ENCODE assay signal across 1 cellular context in the genomic region with DNA sequence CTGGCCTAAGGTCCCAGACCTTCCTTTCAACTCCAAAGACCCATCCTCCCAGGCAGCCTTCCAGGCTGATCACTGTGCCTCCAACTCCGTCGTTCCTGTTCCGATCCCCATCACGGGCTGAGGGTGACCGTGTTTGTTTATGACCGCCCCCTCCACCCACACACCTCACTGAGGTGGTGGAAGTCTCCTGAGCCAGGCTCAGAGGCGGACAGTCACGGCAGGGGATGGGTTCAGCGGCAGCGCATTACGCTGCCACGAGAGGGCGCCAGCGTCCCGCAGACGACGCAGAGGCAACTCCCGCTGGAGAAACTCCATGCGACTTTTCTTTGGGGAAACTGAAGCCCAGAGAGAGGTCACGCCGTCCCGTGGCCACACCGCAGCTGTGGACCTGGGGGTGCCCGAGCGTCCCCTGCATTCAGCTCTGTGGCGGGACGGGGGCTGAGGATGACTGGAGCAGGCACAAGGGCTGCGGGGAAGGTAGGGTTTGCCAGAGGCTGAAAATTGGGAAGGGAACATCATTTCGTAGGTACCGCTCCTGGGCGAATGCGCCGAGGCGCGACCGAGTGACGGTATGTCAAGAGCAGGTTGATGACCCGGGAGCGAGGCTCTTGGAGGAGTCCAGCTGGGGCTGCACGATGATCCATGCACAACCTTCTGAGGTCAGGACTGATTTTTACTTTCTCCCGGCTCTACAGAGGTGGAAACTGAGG.
TF ChIP-seq lines count a peak whose summit lies in the region.

No MANE protein-coding gene starts in this region.

TF ChIP-seq in K562, 482 proteins besides CTCF, POLR2A, EP300 and RAD21 (continued from another document and continues in another):
- TF ChIP-seq TEAD1 (CRISPR knock-in tag; IDR thresholded peaks at IDR 0.05) (no peak), ZNF445 (CRISPR knock-in tag; IDR thresholded peaks at IDR 0.05; ENCODE audit: low read depth) (no peak), CBX3 (IDR thresholded peaks at IDR 0.05; ENCODE audit: borderline replicate concordance in 1 of 2, low read length in 2 of 2) (peak in 1 of 2 experiments; percentile 17; a peak in 1 of 3 replicates), POLR2G (IDR thresholded peaks at IDR 0.05; ENCODE audit: low read depth, low read length) (peak; percentile 57), U2AF1 (optimal IDR thresholded peaks at IDR 0.05; ENCODE audit: low read depth, low read length) (no peak), ELF2 (CRISPR knock-in tag; IDR thresholded peaks at IDR 0.05) (no peak), NEUROD1 (IDR thresholded peaks at IDR 0.05; ENCODE audit: borderline replicate concordance, low read depth, low read length, partially characterized antibody) (peak; percentile 37), PTTG1 (tag; IDR thresholded peaks at IDR 0.05; ENCODE audit: low read depth) (no peak), ZBTB1 (CRISPR knock-in tag; IDR thresholded peaks at IDR 0.05; ENCODE audit: borderline replicate concordance, low read depth) (no peak), ZNF717 (CRISPR knock-in tag; IDR thresholded peaks at IDR 0.05) (no peak), ZNF444 (CRISPR knock-in tag; IDR thresholded peaks at IDR 0.05) (no peak), SMAD4 (CRISPR knock-in tag; conservative IDR thresholded peaks at IDR 0.05) (0 out of 2 replicates have a peak, but pooled peaks have one; percentile 23), C11orf30 (IDR thresholded peaks at IDR 0.05; ENCODE audit: low read depth) (no peak), JUNB (CRISPR knock-in tag; conservative IDR thresholded peaks at IDR 0.05) (no peak), SIN3B (IDR thresholded peaks at IDR 0.05; ENCODE audit: low read depth) (peak; percentile 33; the same call in 1 of the 2 replicates), DPF2 (IDR thresholded peaks at IDR 0.05) (peak; percentile 47; the same call in 1 of the 2 replicates), SREBF2 (CRISPR knock-in tag; IDR thresholded peaks at IDR 0.05) (no peak), PHB2 (IDR thresholded peaks at IDR 0.05; ENCODE audit: low read depth) (no peak), ZBTB7A (IDR thresholded peaks at IDR 0.05; ENCODE audit: borderline replicate concordance, control insufficient read depth, low read depth, low read length) (peak; percentile 30; the same call in 1 of the 2 replicates), TBL1XR1 (IDR thresholded peaks at IDR 0.05; ENCODE audit: low read length in 2 of 2) (0 out of 4 replicates have a peak, but pooled peaks of 1 of the 2 experiments have one; percentile 47), HDAC6 (IDR thresholded peaks at IDR 0.05; ENCODE audit: low read depth, low read length) (no peak), RBM22 (IDR thresholded peaks at IDR 0.05; ENCODE audit: low read depth, low read length, poor library complexity, severe bottlenecking) (no peak), ZNF589 (CRISPR knock-in tag; IDR thresholded peaks at IDR 0.05; ENCODE audit: low read depth) (no peak), CCNT2 (IDR thresholded peaks at IDR 0.05; ENCODE audit: borderline replicate concordance, extremely low read depth, insufficient read length, low read depth, low read length) (no peak)
- TF ChIP-seq, protein P1, sequence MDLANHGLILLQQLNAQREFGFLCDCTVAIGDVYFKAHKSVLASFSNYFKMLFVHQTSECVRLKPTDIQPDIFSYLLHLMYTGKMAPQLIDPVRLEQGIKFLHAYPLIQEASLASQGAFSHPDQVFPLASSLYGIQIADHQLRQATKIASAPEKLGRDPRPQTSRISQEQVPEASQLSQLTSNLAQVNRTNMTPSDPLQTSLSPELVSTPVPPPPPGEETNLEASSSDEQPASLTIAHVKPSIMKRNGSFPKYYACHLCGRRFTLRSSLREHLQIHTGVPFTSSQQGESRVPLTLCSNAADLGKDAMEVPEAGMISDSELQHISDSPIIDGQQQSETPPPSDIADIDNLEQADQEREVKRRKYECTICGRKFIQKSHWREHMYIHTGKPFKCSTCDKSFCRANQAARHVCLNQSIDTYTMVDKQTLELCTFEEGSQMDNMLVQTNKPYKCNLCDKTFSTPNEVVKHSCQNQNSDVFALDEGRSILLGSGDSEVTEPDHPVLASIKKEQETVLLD (IDR thresholded peaks at IDR 0.05): no peak
- TF ChIP-seq, protein P2, sequence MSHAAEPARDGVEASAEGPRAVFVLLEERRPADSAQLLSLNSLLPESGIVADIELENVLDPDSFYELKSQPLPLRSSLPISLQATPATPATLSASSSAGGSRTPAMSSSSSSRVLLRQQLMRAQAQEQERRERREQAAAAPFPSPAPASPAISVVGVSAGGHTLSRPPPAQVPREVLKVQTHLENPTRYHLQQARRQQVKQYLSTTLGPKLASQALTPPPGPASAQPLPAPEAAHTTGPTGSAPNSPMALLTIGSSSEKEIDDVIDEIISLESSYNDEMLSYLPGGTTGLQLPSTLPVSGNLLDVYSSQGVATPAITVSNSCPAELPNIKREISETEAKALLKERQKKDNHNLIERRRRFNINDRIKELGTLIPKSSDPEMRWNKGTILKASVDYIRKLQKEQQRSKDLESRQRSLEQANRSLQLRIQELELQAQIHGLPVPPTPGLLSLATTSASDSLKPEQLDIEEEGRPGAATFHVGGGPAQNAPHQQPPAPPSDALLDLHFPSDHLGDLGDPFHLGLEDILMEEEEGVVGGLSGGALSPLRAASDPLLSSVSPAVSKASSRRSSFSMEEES (CRISPR knock-in tag; IDR thresholded peaks at IDR 0.05): no peak
- TF ChIP-seq, protein P3, sequence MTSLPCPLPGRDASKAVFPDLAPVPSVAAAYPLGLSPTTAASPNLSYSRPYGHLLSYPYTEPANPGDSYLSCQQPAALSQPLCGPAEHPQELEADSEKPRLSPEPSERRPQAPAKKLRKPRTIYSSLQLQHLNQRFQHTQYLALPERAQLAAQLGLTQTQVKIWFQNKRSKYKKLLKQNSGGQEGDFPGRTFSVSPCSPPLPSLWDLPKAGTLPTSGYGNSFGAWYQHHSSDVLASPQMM (CRISPR knock-in tag; IDR thresholded peaks at IDR 0.05): no peak
- TF ChIP-seq, protein P4, sequence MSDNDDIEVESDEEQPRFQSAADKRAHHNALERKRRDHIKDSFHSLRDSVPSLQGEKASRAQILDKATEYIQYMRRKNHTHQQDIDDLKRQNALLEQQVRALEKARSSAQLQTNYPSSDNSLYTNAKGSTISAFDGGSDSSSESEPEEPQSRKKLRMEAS (CRISPR knock-in tag; IDR thresholded peaks at IDR 0.05): 0 out of 2 replicates have a peak, but pooled peaks have one; percentile 32
- TF ChIP-seq, protein P5, sequence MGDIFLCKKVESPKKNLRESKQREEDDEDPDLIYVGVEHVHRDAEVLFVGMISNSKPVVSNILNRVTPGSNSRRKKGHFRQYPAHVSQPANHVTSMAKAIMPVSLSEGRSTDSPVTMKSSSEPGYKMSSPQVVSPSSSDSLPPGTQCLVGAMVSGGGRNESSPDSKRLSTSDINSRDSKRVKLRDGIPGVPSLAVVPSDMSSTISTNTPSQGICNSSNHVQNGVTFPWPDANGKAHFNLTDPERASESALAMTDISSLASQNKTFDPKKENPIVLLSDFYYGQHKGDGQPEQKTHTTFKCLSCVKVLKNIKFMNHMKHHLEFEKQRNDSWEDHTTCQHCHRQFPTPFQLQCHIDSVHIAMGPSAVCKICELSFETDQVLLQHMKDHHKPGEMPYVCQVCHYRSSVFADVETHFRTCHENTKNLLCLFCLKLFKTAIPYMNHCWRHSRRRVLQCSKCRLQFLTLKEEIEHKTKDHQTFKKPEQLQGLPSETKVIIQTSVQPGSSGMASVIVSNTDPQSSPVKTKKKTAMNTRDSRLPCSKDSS (IDR thresholded peaks at IDR 0.05; ENCODE audit: low read depth, partially characterized antibody): no peak
- TF ChIP-seq, protein P6, sequence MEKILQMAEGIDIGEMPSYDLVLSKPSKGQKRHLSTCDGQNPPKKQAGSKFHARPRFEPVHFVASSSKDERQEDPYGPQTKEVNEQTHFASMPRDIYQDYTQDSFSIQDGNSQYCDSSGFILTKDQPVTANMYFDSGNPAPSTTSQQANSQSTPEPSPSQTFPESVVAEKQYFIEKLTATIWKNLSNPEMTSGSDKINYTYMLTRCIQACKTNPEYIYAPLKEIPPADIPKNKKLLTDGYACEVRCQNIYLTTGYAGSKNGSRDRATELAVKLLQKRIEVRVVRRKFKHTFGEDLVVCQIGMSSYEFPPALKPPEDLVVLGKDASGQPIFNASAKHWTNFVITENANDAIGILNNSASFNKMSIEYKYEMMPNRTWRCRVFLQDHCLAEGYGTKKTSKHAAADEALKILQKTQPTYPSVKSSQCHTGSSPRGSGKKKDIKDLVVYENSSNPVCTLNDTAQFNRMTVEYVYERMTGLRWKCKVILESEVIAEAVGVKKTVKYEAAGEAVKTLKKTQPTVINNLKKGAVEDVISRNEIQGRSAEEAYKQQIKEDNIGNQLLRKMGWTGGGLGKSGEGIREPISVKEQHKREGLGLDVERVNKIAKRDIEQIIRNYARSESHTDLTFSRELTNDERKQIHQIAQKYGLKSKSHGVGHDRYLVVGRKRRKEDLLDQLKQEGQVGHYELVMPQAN (IDR thresholded peaks at IDR 0.05; ENCODE audit: borderline replicate concordance): peak; percentile 53; the same call in 1 of the 2 replicates
- TF ChIP-seq, protein P7, sequence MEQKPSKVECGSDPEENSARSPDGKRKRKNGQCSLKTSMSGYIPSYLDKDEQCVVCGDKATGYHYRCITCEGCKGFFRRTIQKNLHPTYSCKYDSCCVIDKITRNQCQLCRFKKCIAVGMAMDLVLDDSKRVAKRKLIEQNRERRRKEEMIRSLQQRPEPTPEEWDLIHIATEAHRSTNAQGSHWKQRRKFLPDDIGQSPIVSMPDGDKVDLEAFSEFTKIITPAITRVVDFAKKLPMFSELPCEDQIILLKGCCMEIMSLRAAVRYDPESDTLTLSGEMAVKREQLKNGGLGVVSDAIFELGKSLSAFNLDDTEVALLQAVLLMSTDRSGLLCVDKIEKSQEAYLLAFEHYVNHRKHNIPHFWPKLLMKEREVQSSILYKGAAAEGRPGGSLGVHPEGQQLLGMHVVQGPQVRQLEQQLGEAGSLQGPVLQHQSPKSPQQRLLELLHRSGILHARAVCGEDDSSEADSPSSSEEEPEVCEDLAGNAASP (IDR thresholded peaks at IDR 0.05): no peak
- TF ChIP-seq, protein P8, sequence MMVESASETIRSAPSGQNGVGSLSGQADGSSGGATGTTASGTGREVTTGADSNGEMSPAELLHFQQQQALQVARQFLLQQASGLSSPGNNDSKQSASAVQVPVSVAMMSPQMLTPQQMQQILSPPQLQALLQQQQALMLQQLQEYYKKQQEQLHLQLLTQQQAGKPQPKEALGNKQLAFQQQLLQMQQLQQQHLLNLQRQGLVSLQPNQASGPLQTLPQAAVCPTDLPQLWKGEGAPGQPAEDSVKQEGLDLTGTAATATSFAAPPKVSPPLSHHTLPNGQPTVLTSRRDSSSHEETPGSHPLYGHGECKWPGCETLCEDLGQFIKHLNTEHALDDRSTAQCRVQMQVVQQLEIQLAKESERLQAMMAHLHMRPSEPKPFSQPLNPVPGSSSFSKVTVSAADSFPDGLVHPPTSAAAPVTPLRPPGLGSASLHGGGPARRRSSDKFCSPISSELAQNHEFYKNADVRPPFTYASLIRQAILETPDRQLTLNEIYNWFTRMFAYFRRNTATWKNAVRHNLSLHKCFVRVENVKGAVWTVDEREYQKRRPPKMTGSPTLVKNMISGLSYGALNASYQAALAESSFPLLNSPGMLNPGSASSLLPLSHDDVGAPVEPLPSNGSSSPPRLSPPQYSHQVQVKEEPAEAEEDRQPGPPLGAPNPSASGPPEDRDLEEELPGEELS (CRISPR knock-in tag; IDR thresholded peaks at IDR 0.05; ENCODE audit: borderline replicate concordance): no peak; the same call in none of the 2 replicates
- TF ChIP-seq, protein P9, sequence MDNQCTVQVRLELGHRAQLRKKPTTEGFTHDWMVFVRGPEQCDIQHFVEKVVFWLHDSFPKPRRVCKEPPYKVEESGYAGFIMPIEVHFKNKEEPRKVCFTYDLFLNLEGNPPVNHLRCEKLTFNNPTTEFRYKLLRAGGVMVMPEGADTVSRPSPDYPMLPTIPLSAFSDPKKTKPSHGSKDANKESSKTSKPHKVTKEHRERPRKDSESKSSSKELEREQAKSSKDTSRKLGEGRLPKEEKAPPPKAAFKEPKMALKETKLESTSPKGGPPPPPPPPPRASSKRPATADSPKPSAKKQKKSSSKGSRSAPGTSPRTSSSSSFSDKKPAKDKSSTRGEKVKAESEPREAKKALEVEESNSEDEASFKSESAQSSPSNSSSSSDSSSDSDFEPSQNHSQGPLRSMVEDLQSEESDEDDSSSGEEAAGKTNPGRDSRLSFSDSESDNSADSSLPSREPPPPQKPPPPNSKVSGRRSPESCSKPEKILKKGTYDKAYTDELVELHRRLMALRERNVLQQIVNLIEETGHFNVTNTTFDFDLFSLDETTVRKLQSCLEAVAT (IDR thresholded peaks at IDR 0.05): no peak
- TF ChIP-seq, protein P10, sequence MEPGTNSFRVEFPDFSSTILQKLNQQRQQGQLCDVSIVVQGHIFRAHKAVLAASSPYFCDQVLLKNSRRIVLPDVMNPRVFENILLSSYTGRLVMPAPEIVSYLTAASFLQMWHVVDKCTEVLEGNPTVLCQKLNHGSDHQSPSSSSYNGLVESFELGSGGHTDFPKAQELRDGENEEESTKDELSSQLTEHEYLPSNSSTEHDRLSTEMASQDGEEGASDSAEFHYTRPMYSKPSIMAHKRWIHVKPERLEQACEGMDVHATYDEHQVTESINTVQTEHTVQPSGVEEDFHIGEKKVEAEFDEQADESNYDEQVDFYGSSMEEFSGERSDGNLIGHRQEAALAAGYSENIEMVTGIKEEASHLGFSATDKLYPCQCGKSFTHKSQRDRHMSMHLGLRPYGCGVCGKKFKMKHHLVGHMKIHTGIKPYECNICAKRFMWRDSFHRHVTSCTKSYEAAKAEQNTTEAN (CRISPR knock-in tag; IDR thresholded peaks at IDR 0.05): no peak
- TF ChIP-seq, protein P11, sequence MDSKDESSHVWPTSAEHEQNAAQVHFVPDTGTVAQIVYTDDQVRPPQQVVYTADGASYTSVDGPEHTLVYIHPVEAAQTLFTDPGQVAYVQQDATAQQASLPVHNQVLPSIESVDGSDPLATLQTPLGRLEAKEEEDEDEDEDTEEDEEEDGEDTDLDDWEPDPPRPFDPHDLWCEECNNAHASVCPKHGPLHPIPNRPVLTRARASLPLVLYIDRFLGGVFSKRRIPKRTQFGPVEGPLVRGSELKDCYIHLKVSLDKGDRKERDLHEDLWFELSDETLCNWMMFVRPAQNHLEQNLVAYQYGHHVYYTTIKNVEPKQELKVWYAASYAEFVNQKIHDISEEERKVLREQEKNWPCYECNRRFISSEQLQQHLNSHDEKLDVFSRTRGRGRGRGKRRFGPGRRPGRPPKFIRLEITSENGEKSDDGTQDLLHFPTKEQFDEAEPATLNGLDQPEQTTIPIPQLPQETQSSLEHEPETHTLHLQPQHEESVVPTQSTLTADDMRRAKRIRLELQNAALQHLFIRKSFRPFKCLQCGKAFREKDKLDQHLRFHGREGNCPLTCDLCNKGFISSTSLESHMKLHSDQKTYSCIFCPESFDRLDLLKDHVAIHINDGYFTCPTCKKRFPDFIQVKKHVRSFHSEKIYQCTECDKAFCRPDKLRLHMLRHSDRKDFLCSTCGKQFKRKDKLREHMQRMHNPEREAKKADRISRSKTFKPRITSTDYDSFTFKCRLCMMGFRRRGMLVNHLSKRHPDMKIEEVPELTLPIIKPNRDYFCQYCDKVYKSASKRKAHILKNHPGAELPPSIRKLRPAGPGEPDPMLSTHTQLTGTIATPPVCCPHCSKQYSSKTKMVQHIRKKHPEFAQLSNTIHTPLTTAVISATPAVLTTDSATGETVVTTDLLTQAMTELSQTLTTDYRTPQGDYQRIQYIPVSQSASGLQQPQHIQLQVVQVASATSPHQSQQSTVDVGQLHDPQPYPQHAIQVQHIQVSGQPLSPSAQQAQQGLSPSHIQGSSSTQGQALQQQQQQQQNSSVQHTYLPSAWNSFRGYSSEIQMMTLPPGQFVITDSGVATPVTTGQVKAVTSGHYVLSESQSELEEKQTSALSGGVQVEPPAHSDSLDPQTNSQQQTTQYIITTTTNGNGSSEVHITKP (IDR thresholded peaks at IDR 0.05; ENCODE audit: partially characterized antibody): no peak
